ENCODE assay signal across 8 cellular contexts in the genomic region with DNA sequence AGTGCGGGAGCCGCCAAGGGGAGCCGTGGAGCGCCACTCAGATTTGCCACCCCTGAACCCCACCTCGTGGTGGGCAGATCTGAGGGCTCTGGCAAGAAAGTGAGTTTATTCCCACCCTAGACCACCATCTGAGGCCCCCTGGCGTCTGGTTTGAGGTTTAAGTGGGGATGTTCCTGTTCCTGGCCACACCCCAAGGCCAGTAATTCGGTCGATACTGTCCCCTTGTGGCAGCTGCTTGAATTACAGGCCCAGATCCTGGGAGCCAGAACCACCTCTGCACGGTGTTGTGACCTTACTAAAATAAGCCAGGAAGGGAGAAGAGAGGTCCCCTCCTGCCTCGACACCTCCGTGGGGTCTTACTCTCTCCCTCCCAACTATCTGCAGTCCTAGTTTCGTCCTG. TPM values are rescaled to one million over a fixed set of nuclear protein-coding genes. Genes with fewer than 3 reads are reported as not detected.
DNase-seq lines count a peak whose midpoint lies in the region; ATAC-seq and TF ChIP-seq lines count a peak whose summit lies in the region.

No MANE protein-coding gene starts in this region.

- TF ChIP-seq EP300 in transverse colon (IDR thresholded peaks at IDR 0.05; ENCODE audit: low read depth) = no peak

- H3K9me3 ChIP-seq in SJCRH30 (replicated peaks) (no peaks in the 10 kb centered on the region), transverse colon (no peaks in the 10 kb centered on the region)

- 76% methylated on average over 12 of the region's 12 CpGs; no CpG with 5 or more reads in 1 of the 2 donors for WGBS in transverse colon (ENCODE audit: low coverage in 1 of 2), 2 donors

- peak; percentile 78 for TF ChIP-seq CTCF in fibroblast of mammary gland (conservative IDR thresholded peaks at IDR 0.05; ENCODE audit: control insufficient read depth, insufficient read depth, low read depth, low read length)
- TF ChIP-seq CTCF in transverse colon (IDR thresholded peaks at IDR 0.05) = peak in 4 of 5 experiments; percentile 28 to 47 (median 35)

- no peaks in the 10 kb centered on the region for H3K4me1 ChIP-seq in SJCRH30
- H3K4me1 ChIP-seq in transverse colon = peaks cover 0 to 4% (median 0%) of the 10 kb centered on the region in 4 donors

- ATAC-seq in GM19467 (IDR thresholded peaks at IDR 0.05; ENCODE audit: unreplicated experiment) (no peak), HG03432 (IDR thresholded peaks at IDR 0.05; ENCODE audit: unreplicated experiment) (no peak)

- in situ Hi-C loops in transverse colon (cut with MboI; ENCODE audit: low pct_ligation_motif_present in 1 of 4, low pct_unique_long_range_greater_than_20kb in 1 of 4, low sequenced_read_pairs in 3 of 4) = no loop called here

- DNase-seq in activated effector memory CD4-positive, alpha-beta T cell treated with anti-CD3 and anti-CD28 coated beads, Interleukin-2, amount 50 U/mL, for 16 hours = peak; percentile 69
- no peak for DNase-seq in activated effector memory CD4-positive, alpha-beta T cell treated with Interleukin-2 at 50 U/mL for 16 hours
- DNase-seq in SJCRH30 = peak; percentile 32 to 60
- DNase-seq in fibroblast of mammary gland (ENCODE audit: low read depth) = peak; percentile 22
- DNase-seq in transverse colon = no peak
- no peak for DNase-seq in NCI-H510A treated with DMSO at 0.1 percent for 48 hours (lab: John Stamatoyannopoulos, UW)

- intact Hi-C loops in transverse colon (cut with DNase I; ENCODE audit: low total_unique reads) = no loop called here

- H3K27ac ChIP-seq in SJCRH30 (no peak overlapping the region), transverse colon (no peak overlapping the region)

- H3K27me3 ChIP-seq in SJCRH30 = no peaks in the 10 kb centered on the region
- no peaks in the 10 kb centered on the region for H3K27me3 ChIP-seq in transverse colon

- H3K36me3 ChIP-seq in SJCRH30 (no peaks in the 10 kb centered on the region), transverse colon (peaks cover 0 to 16% (median 6%) of the 10 kb centered on the region in 4 donors)

- no peak for TF ChIP-seq POLR2A in transverse colon (IDR thresholded peaks at IDR 0.05)

- no peak overlapping the region for H3K4me3 ChIP-seq in SJCRH30
- H3K4me3 ChIP-seq in fibroblast of mammary gland (ENCODE audit: control insufficient read depth, low read depth, low read length) = no peak overlapping the region
- no peak overlapping the region for H3K4me3 ChIP-seq in transverse colon

RNA-seq across cellular contexts. Expression of gene LAT, which starts 3.3 kb away (rescaled TPM):
- 0.66 and 1.6 TPM in 2 replicates for total RNA-seq in SJCRH30 (2014; rRNA removed; shearing (Covaris generic))
- 10 to 100 TPM in 1 of 4 donors, 1 to 10 TPM in 3; 5.6 to 39.6 (median 8.4) TPM for total RNA-seq in transverse colon

RNA-seq across cellular contexts. Expression of gene SPNS1, which starts 6.9 kb away (rescaled TPM):
- total RNA-seq in SJCRH30 (2014; rRNA removed; shearing (Covaris generic)) = 22.1 and 23.5 TPM in 2 replicates
- total RNA-seq in transverse colon = 10 to 100 TPM; 22.7 to 75.2 (median 28.2) TPM

RNA-seq across cellular contexts. Expression of gene NFATC2IP, which starts 30.8 kb away (rescaled TPM):
- total RNA-seq in SJCRH30 (2014; rRNA removed; shearing (Covaris generic)) = 20.2 and 29.5 TPM in 2 replicates
- total RNA-seq in transverse colon = 10 to 100 TPM; 59.1 to 89.4 (median 70.2) TPM

RNA-seq across cellular contexts. Expression of gene CD19, which starts 49.7 kb away (rescaled TPM):
- total RNA-seq in SJCRH30 (2014; rRNA removed; shearing (Covaris generic)) = 0.10 TPM in 1 of 2 replicates, not detected in the other
- 1 to 10 TPM in 2 of 4 donors, not detected in 2; 4.5 to 9.8 TPM for total RNA-seq in transverse colon

RNA-seq across cellular contexts. Expression of gene RABEP2, which starts 56.5 kb away (rescaled TPM):
- 7.4 and 8.1 TPM in 2 replicates for total RNA-seq in SJCRH30 (2014; rRNA removed; shearing (Covaris generic))
- total RNA-seq in transverse colon = 100 to 1,000 TPM in 2 of 4 donors, 10 to 100 TPM in 2; 57.1 to 182 (median 130) TPM

Comparison
In these comparisons a context has a peak if more than half of its experiments do, and no peak if none do; other contexts are left out.
1. DNase-seq: peak in activated effector memory CD4-positive, alpha-beta T cell treated with anti-CD3 and anti-CD28 coated beads, Interleukin-2, amount 50 U/mL, for 16 hours (single experiment), SJCRH30 (2 of 2) and fibroblast of mammary gland (single experiment); none in activated effector memory CD4-positive, alpha-beta T cell treated with Interleukin-2 at 50 U/mL for 16 hours (single experiment), transverse colon (single experiment) and NCI-H510A treated with DMSO at 0.1 percent for 48 hours (single experiment).